8 cellular contexts compared by ENCODE assay signal in the genomic region with DNA sequence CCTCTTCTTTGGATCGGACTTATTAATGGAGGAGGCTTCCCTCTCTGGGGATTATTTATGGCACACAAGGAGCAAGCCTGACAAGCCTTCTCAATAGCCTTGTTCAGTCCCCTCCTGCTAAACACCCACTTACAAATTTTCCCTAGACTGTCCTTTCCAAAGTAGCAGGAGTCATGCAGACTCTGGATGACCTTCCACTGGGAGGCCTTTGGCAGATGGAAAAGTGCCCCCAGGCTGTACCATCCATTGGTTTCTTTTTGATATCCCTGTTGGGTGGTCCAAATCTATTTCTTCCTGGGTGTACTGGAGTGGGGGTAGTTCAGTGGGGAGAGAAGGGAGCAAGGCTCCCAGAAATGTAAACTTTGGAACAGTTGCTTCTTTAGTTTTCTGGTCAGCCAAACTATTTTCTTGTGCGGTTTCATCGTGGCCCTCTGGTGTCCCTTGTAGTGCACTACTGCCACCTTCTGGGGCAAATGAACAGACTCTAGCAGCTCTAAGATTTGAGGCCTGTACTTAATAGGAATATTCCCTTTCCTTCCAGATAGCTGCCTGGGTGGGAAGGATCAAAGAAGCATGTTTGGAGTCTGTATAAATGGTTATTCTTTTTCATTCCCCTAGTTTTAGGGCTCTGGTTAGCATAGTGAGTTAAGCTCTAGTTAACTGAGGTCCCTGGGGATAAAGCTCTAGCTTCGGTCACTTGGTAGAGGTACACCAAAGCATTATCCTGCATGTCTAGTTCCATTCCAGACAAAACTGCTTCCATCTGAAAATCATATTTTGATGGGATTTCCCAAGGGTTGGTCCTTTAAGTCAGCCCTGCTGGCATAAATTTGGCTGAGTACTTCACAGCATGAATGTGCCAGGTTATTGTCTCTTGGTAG.
DNase-seq lines count a peak whose midpoint lies in the region; TF ChIP-seq lines count a peak whose summit lies in the region.

No MANE protein-coding gene starts in this region.

- H3K79me2 ChIP-seq in SU-DHL-6 (ENCODE audit: insufficient read depth, low read length), result no peaks in the 10 kb centered on the region

- H3K9ac ChIP-seq in SU-DHL-6 (ENCODE audit: low read length), result no peak overlapping the region

- H3F3A ChIP-seq in SU-DHL-6 (ENCODE audit: insufficient read depth), result no peaks in the 10 kb centered on the region

- no peaks in the 10 kb centered on the region for H3K27me3 ChIP-seq in SU-DHL-6 (ENCODE audit: low read length)

- no peaks in the 10 kb centered on the region for H3K9me3 ChIP-seq in SU-DHL-6 (ENCODE audit: insufficient read depth, low read length)

- H3K4me3 ChIP-seq in SU-DHL-6 (ENCODE audit: insufficient read depth, low read length, poor library complexity, severe bottlenecking) (no peak overlapping the region), retinal pigment epithelial cell (ENCODE audit: low read length) (no peak overlapping the region)

- peak; percentile 7 for DNase-seq in stimulated activated CD4-positive, alpha-beta T cell treated with anti-CD3 and anti-CD28 coated beads, Interleukin-1b, Interleukin-23, amount 100 ng/mL, for 48 hours
- DNase-seq in stimulated activated CD4-positive, alpha-beta T cell treated with anti-CD3 and anti-CD28 coated beads, Interleukin-4, amount 100 ng/mL, for 24 hours, result no peak
- DNase-seq in H4 (ENCODE audit: low spot score) (peak; percentile 71), foreskin melanocyte (peak; percentile 58), retinal pigment epithelial cell (ENCODE audit: low read depth) (peak; percentile 31), NK-92 (lab: John Stamatoyannopoulos, UW; ENCODE audit: unreplicated experiment) (no peak)

- TF ChIP-seq CTCF in LNCAP (IDR thresholded peaks at IDR 0.05), result peak; percentile 70
- peak; percentile 70 for TF ChIP-seq CTCF in SU-DHL-6 (IDR thresholded peaks at IDR 0.05; ENCODE audit: insufficient read depth, low read length, poor library complexity, severe bottlenecking)
- peak; percentile 86 for TF ChIP-seq CTCF in retinal pigment epithelial cell (conservative IDR thresholded peaks at IDR 0.05; ENCODE audit: low read depth, low read length)

- no peaks in the 10 kb centered on the region for H3K36me3 ChIP-seq in SU-DHL-6 (ENCODE audit: low read length)

- no peak overlapping the region for H3K27ac ChIP-seq in SU-DHL-6 (ENCODE audit: low read depth, low read length)

- H3K4me2 ChIP-seq in SU-DHL-6 (ENCODE audit: low read depth, low read length, poor library complexity, severe bottlenecking), result no peak overlapping the region

- peak overlapping the region; percentile 40 for H2AFZ ChIP-seq in SU-DHL-6 (ENCODE audit: low read depth, low read length, severe bottlenecking)

- H4K20me1 ChIP-seq in SU-DHL-6 (ENCODE audit: low read depth, low read length), result no peaks in the 10 kb centered on the region

- H3K9me2 ChIP-seq in SU-DHL-6 (replicated peaks; ENCODE audit: insufficient read depth, low read length), result no peaks in the 10 kb centered on the region

Comparison
In these comparisons a context has a peak if more than half of its experiments do, and no peak if none do; other contexts are left out.
1. DNase-seq: peak in stimulated activated CD4-positive, alpha-beta T cell treated with anti-CD3 and anti-CD28 coated beads, Interleukin-1b, Interleukin-23, amount 100 ng/mL, for 48 hours (single experiment), H4 (single experiment), foreskin melanocyte (single experiment) and retinal pigment epithelial cell (single experiment); none in stimulated activated CD4-positive, alpha-beta T cell treated with anti-CD3 and anti-CD28 coated beads, Interleukin-4, amount 100 ng/mL, for 24 hours (single experiment) and NK-92 (single experiment).
2. Peak in every context shown above with its lines, with median percentiles within 50 percentile points of each other: CTCF ChIP-seq.